ENCODE assay signal across 8 cellular contexts in the genomic region with DNA sequence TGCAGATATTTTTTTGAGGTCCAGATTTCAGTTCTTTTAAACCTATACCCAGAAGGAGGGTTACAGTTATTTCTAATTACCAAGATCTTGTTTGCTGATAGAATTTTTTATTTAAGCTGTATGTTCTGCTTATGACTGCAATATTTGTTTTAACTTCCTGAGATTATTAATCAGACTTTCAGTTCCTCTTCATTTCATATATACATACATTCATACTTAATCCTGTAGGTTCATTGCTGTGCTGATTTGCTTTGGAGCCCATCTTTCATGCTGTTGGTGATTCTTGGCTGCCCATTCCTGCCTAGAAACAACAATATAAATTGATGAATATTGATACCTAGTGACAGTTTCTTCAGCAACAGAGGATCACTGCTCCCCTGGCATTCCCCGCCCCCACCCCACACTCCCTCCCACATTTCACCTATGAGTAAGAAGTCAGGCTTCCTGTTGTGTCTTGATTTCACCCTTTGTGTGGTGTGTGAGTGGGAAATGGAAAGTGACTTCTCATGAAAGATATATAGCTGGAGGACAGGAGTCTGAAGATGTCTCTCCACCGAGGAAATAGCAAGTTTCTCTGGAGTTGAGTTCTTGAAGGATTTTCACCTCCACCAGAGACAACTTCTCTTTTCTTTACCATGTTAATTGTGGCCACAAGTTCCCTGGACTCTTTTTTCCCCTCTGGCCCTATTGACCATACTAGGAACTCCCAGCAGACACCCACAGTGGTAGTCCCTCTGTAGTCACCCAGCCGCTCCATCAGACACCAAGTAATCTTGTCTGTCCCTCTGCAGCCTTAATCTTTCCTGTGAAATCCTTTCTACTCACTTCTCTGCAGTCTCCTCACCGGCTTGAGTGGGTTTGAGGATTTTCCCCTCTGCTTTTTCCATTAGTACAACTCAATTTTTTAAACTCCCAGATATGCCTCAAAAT.
DNase-seq lines count a peak whose midpoint lies in the region; ATAC-seq and TF ChIP-seq lines count a peak whose summit lies in the region.

No MANE protein-coding gene starts in this region.

- no peaks in the 10 kb centered on the region for H3K4me1 ChIP-seq in right atrium auricular region

- H3K4me3 Mint-ChIP-seq in activated T-cell treated with anti-CD3 and anti-CD28 coated beads, Interleukin-2, amount 50 U/mL, for 72 hours: peak overlapping the region; percentile 7 to 75
- H3K4me3 Mint-ChIP-seq in stimulated activated memory B cell treated with anti-CD40 and anti-IgM and Interleukin-4, amounts not matched to agents 10 μg/mL and 1 μg/mL and 100 μg/mL, for 72 hours: peak overlapping the region; percentile 29

- TF ChIP-seq CTCF in right atrium auricular region (IDR thresholded peaks at IDR 0.05): no peak

- peaks cover 27% of the 10 kb centered on the region for H3K27me3 Mint-ChIP-seq in activated T-cell treated with anti-CD3 and anti-CD28 coated beads, Interleukin-2, amount 50 U/mL, for 72 hours (ENCODE audit: low read depth)
- H3K27me3 Mint-ChIP-seq in stimulated activated memory B cell treated with anti-CD40 and anti-IgM and Interleukin-4, amounts not matched to agents 10 μg/mL and 1 μg/mL and 100 μg/mL, for 72 hours: no peaks in the 10 kb centered on the region

- H3K4me1 Mint-ChIP-seq in activated T-cell treated with anti-CD3 and anti-CD28 coated beads, Interleukin-2, amount 50 U/mL, for 72 hours (ENCODE audit: low read depth): peaks cover 13% of the 10 kb centered on the region
- H3K4me1 Mint-ChIP-seq in stimulated activated memory B cell treated with anti-CD40 and anti-IgM and Interleukin-4, amounts not matched to agents 10 μg/mL and 1 μg/mL and 100 μg/mL, for 72 hours: peaks cover 24% of the 10 kb centered on the region

- H3K27me3 ChIP-seq in right atrium auricular region: peaks cover 0 to 3% of the 10 kb centered on the region in 2 donors

- H3K4me3 ChIP-seq in right atrium auricular region: no peak overlapping the region

- no peaks in the 10 kb centered on the region for H3K9me3 ChIP-seq in right atrium auricular region

- H3K27ac ChIP-seq in right atrium auricular region: no peak overlapping the region

- H3K36me3 Mint-ChIP-seq in activated T-cell treated with anti-CD3 and anti-CD28 coated beads, Interleukin-2, amount 50 U/mL, for 72 hours (ENCODE audit: insufficient read depth in 2 of 2): no peaks in the 10 kb centered on the region
- H3K36me3 Mint-ChIP-seq in stimulated activated memory B cell treated with anti-CD40 and anti-IgM and Interleukin-4, amounts not matched to agents 10 μg/mL and 1 μg/mL and 100 μg/mL, for 72 hours: no peaks in the 10 kb centered on the region

- H3K27ac Mint-ChIP-seq in activated T-cell treated with anti-CD3 and anti-CD28 coated beads, Interleukin-2, amount 50 U/mL, for 72 hours: peak overlapping the region; percentile 25
- peak overlapping the region; percentile 67 for H3K27ac Mint-ChIP-seq in stimulated activated memory B cell treated with anti-CD40 and anti-IgM and Interleukin-4, amounts not matched to agents 10 μg/mL and 1 μg/mL and 100 μg/mL, for 72 hours

- H3K36me3 ChIP-seq in right atrium auricular region: no peaks in the 10 kb centered on the region

- no peaks in the 10 kb centered on the region for H3K9me3 Mint-ChIP-seq in activated T-cell treated with anti-CD3 and anti-CD28 coated beads, Interleukin-2, amount 50 U/mL, for 72 hours
- H3K9me3 Mint-ChIP-seq in stimulated activated memory B cell treated with anti-CD40 and anti-IgM and Interleukin-4, amounts not matched to agents 10 μg/mL and 1 μg/mL and 100 μg/mL, for 72 hours: peaks cover 3% of the 10 kb centered on the region

- DNase-seq in NCI-H82 (lab: John Stamatoyannopoulos, UW) (peak; percentile 2), NCI-H82 treated with DMSO at 0.1 percent for 48 hours (lab: John Stamatoyannopoulos, UW; ENCODE audit: unreplicated experiment) (no peak), right atrium auricular region (ENCODE audit: low spot score) (no peak), OCI-M2 (lab: John Stamatoyannopoulos, UW; ENCODE audit: unreplicated experiment) (no peak)
- DNase-seq in activated T-cell treated with anti-CD3 and anti-CD28 coated beads, Interleukin-2, amount 50 U/mL, for 72 hours: peak; percentile 5 to 8
- no peak for DNase-seq in effector CD4-positive, alpha-beta T cell

- peak; percentile 81 for ATAC-seq in HG03066 (IDR thresholded peaks at IDR 0.05; ENCODE audit: low read depth, unreplicated experiment)
- ATAC-seq in activated T-cell treated with anti-CD3 and anti-CD28 coated beads, Interleukin-2, amount 50 U/mL, for 72 hours (replicated peaks in 1 of 2): peak; percentile 92 to 94
- ATAC-seq in stimulated activated memory B cell treated with anti-CD40 and anti-IgM and Interleukin-4, amounts not matched to agents 10 μg/mL and 1 μg/mL and 100 μg/mL, for 72 hours: peak; percentile 59

Comparison
In these comparisons a context has a peak if more than half of its experiments do, and no peak if none do; other contexts are left out.
1. DNase-seq: peak in NCI-H82 (single experiment) and activated T-cell treated with anti-CD3 and anti-CD28 coated beads, Interleukin-2, amount 50 U/mL, for 72 hours (2 of 2); none in NCI-H82 treated with DMSO at 0.1 percent for 48 hours (single experiment), right atrium auricular region (single experiment), effector CD4-positive, alpha-beta T cell (single experiment) and OCI-M2 (single experiment).
2. Peak in every context shown above with its lines, with median percentiles within 50 percentile points of each other: ATAC-seq.